ENCODE assay signal across 1 cellular context in the genomic region with DNA sequence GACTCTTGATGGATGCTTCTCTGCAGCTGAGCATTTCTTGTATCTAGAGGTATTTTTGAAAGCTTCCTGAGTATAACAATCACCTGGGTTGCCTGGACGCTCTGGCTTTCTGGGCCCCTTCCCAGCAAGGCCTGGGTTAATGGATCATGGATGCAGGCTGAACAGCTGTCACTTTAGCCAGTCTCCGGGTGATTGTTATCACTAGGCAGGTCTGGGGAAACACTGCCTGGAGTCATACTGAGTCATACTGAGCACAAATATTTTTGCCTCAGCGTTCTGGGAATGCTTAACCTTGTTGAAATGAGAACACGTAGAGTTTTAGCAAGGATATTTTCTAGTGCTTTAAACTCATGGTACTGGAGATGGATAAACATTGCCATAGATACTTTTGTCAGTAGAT.
TF ChIP-seq lines count a peak whose summit lies in the region.

No MANE protein-coding gene starts in this region.

TF ChIP-seq in SK-N-SH, 30 proteins besides CTCF, POLR2A, EP300 and RAD21 (continued from another document):
- TF ChIP-seq, protein P1, sequence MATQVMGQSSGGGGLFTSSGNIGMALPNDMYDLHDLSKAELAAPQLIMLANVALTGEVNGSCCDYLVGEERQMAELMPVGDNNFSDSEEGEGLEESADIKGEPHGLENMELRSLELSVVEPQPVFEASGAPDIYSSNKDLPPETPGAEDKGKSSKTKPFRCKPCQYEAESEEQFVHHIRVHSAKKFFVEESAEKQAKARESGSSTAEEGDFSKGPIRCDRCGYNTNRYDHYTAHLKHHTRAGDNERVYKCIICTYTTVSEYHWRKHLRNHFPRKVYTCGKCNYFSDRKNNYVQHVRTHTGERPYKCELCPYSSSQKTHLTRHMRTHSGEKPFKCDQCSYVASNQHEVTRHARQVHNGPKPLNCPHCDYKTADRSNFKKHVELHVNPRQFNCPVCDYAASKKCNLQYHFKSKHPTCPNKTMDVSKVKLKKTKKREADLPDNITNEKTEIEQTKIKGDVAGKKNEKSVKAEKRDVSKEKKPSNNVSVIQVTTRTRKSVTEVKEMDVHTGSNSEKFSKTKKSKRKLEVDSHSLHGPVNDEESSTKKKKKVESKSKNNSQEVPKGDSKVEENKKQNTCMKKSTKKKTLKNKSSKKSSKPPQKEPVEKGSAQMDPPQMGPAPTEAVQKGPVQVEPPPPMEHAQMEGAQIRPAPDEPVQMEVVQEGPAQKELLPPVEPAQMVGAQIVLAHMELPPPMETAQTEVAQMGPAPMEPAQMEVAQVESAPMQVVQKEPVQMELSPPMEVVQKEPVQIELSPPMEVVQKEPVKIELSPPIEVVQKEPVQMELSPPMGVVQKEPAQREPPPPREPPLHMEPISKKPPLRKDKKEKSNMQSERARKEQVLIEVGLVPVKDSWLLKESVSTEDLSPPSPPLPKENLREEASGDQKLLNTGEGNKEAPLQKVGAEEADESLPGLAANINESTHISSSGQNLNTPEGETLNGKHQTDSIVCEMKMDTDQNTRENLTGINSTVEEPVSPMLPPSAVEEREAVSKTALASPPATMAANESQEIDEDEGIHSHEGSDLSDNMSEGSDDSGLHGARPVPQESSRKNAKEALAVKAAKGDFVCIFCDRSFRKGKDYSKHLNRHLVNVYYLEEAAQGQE (IDR thresholded peaks at IDR 0.05; ENCODE audit: low read depth, low read length), result no peak
- TF ChIP-seq FOXM1 (IDR thresholded peaks at IDR 0.05; ENCODE audit: low read depth) (no peak), MEF2A (IDR thresholded peaks at IDR 0.05; ENCODE audit: borderline replicate concordance, low read depth) (no peak), FOXJ3 (CRISPR knock-in tag; IDR thresholded peaks at IDR 0.05) (no peak), CHD2 (IDR thresholded peaks at IDR 0.05; ENCODE audit: low read length, partially characterized antibody) (peak; percentile 63), RCOR1 (IDR thresholded peaks at IDR 0.05; ENCODE audit: low read length) (peak; percentile 81; the same call in 1 of the 2 replicates)
- TF ChIP-seq, protein P2, sequence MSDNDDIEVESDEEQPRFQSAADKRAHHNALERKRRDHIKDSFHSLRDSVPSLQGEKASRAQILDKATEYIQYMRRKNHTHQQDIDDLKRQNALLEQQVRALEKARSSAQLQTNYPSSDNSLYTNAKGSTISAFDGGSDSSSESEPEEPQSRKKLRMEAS (IDR thresholded peaks at IDR 0.05; ENCODE audit: low read depth), result no peak
